Comparison of ENCODE assay signal across 1 cellular context in genomic region chr21:15204140-15204774, GRCh38.
A peak's percentile ranks its signal among the peaks of the same experiment; 100 is the strongest.
TF ChIP-seq lines count a peak whose summit lies in the region.

No MANE protein-coding gene starts in this region.

TF ChIP-seq in HEK293, 187 proteins besides CTCF, POLR2A, EP300 and RAD21 (continued from another document):
- TF ChIP-seq AEBP2 (tag by site-specific recombination; IDR thresholded peaks at IDR 0.05; ENCODE audit: borderline replicate concordance) (no peak), ZNF521 (tag by site-specific recombination; IDR thresholded peaks at IDR 0.05) (no peak), ZNF341 (tag by site-specific recombination; IDR thresholded peaks at IDR 0.05; ENCODE audit: low read depth) (no peak), ZNF140 (tag by site-specific recombination; IDR thresholded peaks at IDR 0.05) (no peak), PRDM4 (tag by site-specific recombination; IDR thresholded peaks at IDR 0.05) (peak; percentile 99), ZNF169 (tag by site-specific recombination; IDR thresholded peaks at IDR 0.05) (no peak), KLF8 (tag by site-specific recombination; IDR thresholded peaks at IDR 0.05) (no peak), ZNF704 (tag by site-specific recombination; IDR thresholded peaks at IDR 0.05) (no peak), TRIM28 (IDR thresholded peaks at IDR 0.05; ENCODE audit: borderline replicate concordance, low read length) (peak; percentile 74; the same call in 1 of the 2 replicates), ZBTB44 (tag by site-specific recombination; IDR thresholded peaks at IDR 0.05) (no peak), ZNF16 (tag by site-specific recombination; IDR thresholded peaks at IDR 0.05; ENCODE audit: low read depth) (no peak)
TF ChIP-seq in HEK293: peak in this region for 8.
